In genomic region chr2:241672243-241673188, GRCh38 we compare ENCODE assay signal across 19 cellular contexts. TPM values are rescaled to one million over a fixed set of nuclear protein-coding genes. Genes with fewer than 3 reads are reported as not detected.
DNase-seq lines count a peak whose midpoint lies in the region; ATAC-seq, FAIRE-seq and TF ChIP-seq lines count a peak whose summit lies in the region.
"Had no signal": no experiment of that assay in that cellular context is flagged by ENCODE, and none has a peak within 500 bp of the region (broad histone marks: within the 10 kb centered on the region; RNA-seq: fewer than 3 reads in every experiment).

No MANE protein-coding gene starts in this region.

- H3K36me3 Mint-ChIP-seq in activated CD8-positive, alpha-beta memory T cell treated with anti-CD3 and anti-CD28 coated beads, Interleukin-2, amount 10 ng/mL, durations not matched to agents 7 days and 5 days, result peaks cover 17% of the 10 kb centered on the region
- peaks cover 77% of the 10 kb centered on the region for H3K36me3 Mint-ChIP-seq in activated T-helper 17 cell treated with anti-CD3 and anti-CD28 coated beads, Interleukin-2, amount 50 U/mL, for 72 hours (ENCODE audit: low read depth)

- no peaks in the 10 kb centered on the region for H4K20me1 ChIP-seq in HepG2 (ENCODE audit: insufficient read depth, low read length)

- no peak for TF ChIP-seq EP300 in HepG2 (IDR thresholded peaks at IDR 0.05; ENCODE audit: low read depth in 2 of 2, low read length in 2 of 2)
- no peak for TF ChIP-seq EP300 in HepG2 (CRISPR knock-in tag; IDR thresholded peaks at IDR 0.05; ENCODE audit: borderline replicate concordance)

- no peaks in the 10 kb centered on the region for H3K79me2 ChIP-seq in HepG2 (ENCODE audit: insufficient read depth, low read length)

- H3K27ac Mint-ChIP-seq in activated CD8-positive, alpha-beta memory T cell treated with anti-CD3 and anti-CD28 coated beads, Interleukin-2, amount 10 ng/mL, durations not matched to agents 7 days and 5 days, result peak overlapping the region; percentile 45
- H3K27ac Mint-ChIP-seq in activated T-helper 17 cell treated with anti-CD3 and anti-CD28 coated beads, Interleukin-2, amount 50 U/mL, for 72 hours, result no peak overlapping the region

- 99% methylated on average over 40 of the region's 42 CpGs for WGBS in HepG2 (ENCODE audit: low lambda C conversion rate)

- H3K36me3 ChIP-seq in H7 (replicated peaks; ENCODE audit: control insufficient read depth, insufficient read depth, low read length) (peaks cover 4% of the 10 kb centered on the region), HepG2 (replicated peaks in 1 of 2; ENCODE audit: control insufficient read depth in 1 of 2, insufficient read depth in 2 of 2, low read length in 2 of 2) (peaks cover 38 to 75% of the 10 kb centered on the region in 2 experiments)

- H3K4me3 Mint-ChIP-seq in activated CD8-positive, alpha-beta memory T cell treated with anti-CD3 and anti-CD28 coated beads, Interleukin-2, amount 10 ng/mL, durations not matched to agents 7 days and 5 days, result no peak overlapping the region
- H3K4me3 Mint-ChIP-seq in activated T-helper 17 cell treated with anti-CD3 and anti-CD28 coated beads, Interleukin-2, amount 50 U/mL, for 72 hours, result no peak overlapping the region
- H3K4me3 Mint-ChIP-seq: CD4-positive, alpha-beta memory T cell had no signal

- H3K9me3 ChIP-seq in HepG2 (ENCODE audit: low read length), result no peaks in the 10 kb centered on the region
- H3K9me3 ChIP-seq: BE2C, SJSA1 had no signal

- H3K27me3 Mint-ChIP-seq in activated CD8-positive, alpha-beta memory T cell treated with anti-CD3 and anti-CD28 coated beads, Interleukin-2, amount 10 ng/mL, durations not matched to agents 7 days and 5 days, result no peaks in the 10 kb centered on the region
- H3K27me3 Mint-ChIP-seq in activated T-helper 17 cell treated with anti-CD3 and anti-CD28 coated beads, Interleukin-2, amount 50 U/mL, for 72 hours, result no peaks in the 10 kb centered on the region
- H3K27me3 Mint-ChIP-seq: CD4-positive, alpha-beta memory T cell had no signal

- no peak for DNase-seq in activated CD8-positive, alpha-beta memory T cell treated with anti-CD3 and anti-CD28 coated beads, Interleukin-2, amount 10 ng/mL, durations not matched to agents 7 days and 5 days
- no peak for DNase-seq in activated CD8-positive, alpha-beta memory T cell treated with anti-CD3 and anti-CD28 coated beads, Interleukin-2, amount 50 U/mL, for 4 hours
- DNase-seq in H7, result peak; percentile 66
- DNase-seq in HepG2 (ENCODE audit: low spot score), result no peak
- DNase-seq in head of caudate nucleus, result no peak
- DNase-seq in NCI-H1930 (lab: John Stamatoyannopoulos, UW), result no peak
- DNase-seq: BE2C, DND-41, KBM-7, NCI-H1417 treated with DMSO at 0.1 percent for 48 hours, NCI-H2081, NCI-H748 treated with DMSO at 0.1 percent for 48 hours had no signal

- no peak for TF ChIP-seq CTCF in HepG2 (CRISPR knock-in tag; IDR thresholded peaks at IDR 0.05)

- no peak overlapping the region for H3K4me2 ChIP-seq in HepG2 (ENCODE audit: low read depth, low read length)

- H2AFZ ChIP-seq in HepG2 (ENCODE audit: low read length), result no peak overlapping the region

- peaks cover 18% of the 10 kb centered on the region for H3K4me1 Mint-ChIP-seq in activated CD8-positive, alpha-beta memory T cell treated with anti-CD3 and anti-CD28 coated beads, Interleukin-2, amount 10 ng/mL, durations not matched to agents 7 days and 5 days
- no peaks in the 10 kb centered on the region for H3K4me1 Mint-ChIP-seq in activated T-helper 17 cell treated with anti-CD3 and anti-CD28 coated beads, Interleukin-2, amount 50 U/mL, for 72 hours

- POLR2A ChIA-PET in HepG2 (lab: Yijun Ruan, JAX), result no interaction called here

- H3K4me1 ChIP-seq in HepG2 (ENCODE audit: insufficient read depth, low read length), result no peaks in the 10 kb centered on the region
- H3K4me1 ChIP-seq: BE2C, SJSA1 had no signal

- H3K9me3 Mint-ChIP-seq in activated CD8-positive, alpha-beta memory T cell treated with anti-CD3 and anti-CD28 coated beads, Interleukin-2, amount 10 ng/mL, durations not matched to agents 7 days and 5 days (ENCODE audit: low read depth), result no peaks in the 10 kb centered on the region
- H3K9me3 Mint-ChIP-seq in activated T-helper 17 cell treated with anti-CD3 and anti-CD28 coated beads, Interleukin-2, amount 50 U/mL, for 72 hours, result no peaks in the 10 kb centered on the region
- H3K9me3 Mint-ChIP-seq: CD4-positive, alpha-beta memory T cell had no signal

- H3K27me3 ChIP-seq in H7 (ENCODE audit: control insufficient read depth, insufficient read depth, low read length) (no peaks in the 10 kb centered on the region), HepG2 (ENCODE audit: control insufficient read depth in 1 of 2, insufficient read depth in 2 of 2, low read length in 2 of 2) (no peaks in the 10 kb centered on the region)
- H3K27me3 ChIP-seq: BE2C, SJSA1 had no signal

- intact Hi-C loops in HepG2 (cut with micrococcal nuclease; ENCODE audit: unreplicated experiment) (no loop called here), head of caudate nucleus (cut with DNase I) (no loop called here)

- H3K9ac ChIP-seq in HepG2 (ENCODE audit: insufficient read depth, low read depth, low read length), result no peak overlapping the region

- no TSS peak for BruUV-seq in HepG2 (replicated peaks; lab: Mats Ljungman, UMichigan)

- 0 out of 4 replicates have a peak, but pooled peaks of 1 of the 2 experiments have one; percentile 19 for TF ChIP-seq POLR2A in HepG2 (IDR thresholded peaks at IDR 0.05; ENCODE audit: insufficient read depth in 1 of 2, low read depth in 2 of 2, low read length in 2 of 2)

- no peak for ATAC-seq in activated CD8-positive, alpha-beta memory T cell treated with anti-CD3 and anti-CD28 coated beads, Interleukin-2, amount 10 ng/mL, durations not matched to agents 7 days and 5 days
- peak; percentile 25 for ATAC-seq in activated T-helper 17 cell treated with anti-CD3 and anti-CD28 coated beads, Interleukin-2, amount 50 U/mL, for 72 hours (replicated peaks)
- no peak for ATAC-seq in HepG2
- ATAC-seq in GM21423 (IDR thresholded peaks at IDR 0.05; ENCODE audit: unreplicated experiment), result no peak

- H3K27ac ChIP-seq in HepG2 (ENCODE audit: extremely low read length, insufficient read depth, low read length), result no peak overlapping the region
- H3K27ac ChIP-seq: HL-60, SJSA1 had no signal

- no peak for FAIRE-seq in HepG2 (lab: Jason Lieb, UNC)
- FAIRE-seq: G401.6, GM12892 had no signal

- CTCF ChIA-PET in activated CD8-positive, alpha-beta memory T cell treated with anti-CD3 and anti-CD28 coated beads, Interleukin-2, amount 10 ng/mL, durations not matched to agents 7 days and 5 days (lab: Charles Lee), result no interaction called here
- CTCF ChIA-PET in HepG2 (lab: Yijun Ruan, JAX; ENCODE audit: low intra/inter-chr PET ratio, low total read pairs), result no interaction called here

- in situ Hi-C loops in HepG2 (cut with HindIII; ENCODE audit: extremely low pct_ligation_motif_present, low pct_unique_long_range_greater_than_20kb), result no loop called here

- TF ChIP-seq RAD21 in HepG2 (CRISPR knock-in tag; IDR thresholded peaks at IDR 0.05), result no peak

- H3K4me3 ChIP-seq in H7 (ENCODE audit: insufficient read depth, low read depth, low read length) (no peak overlapping the region), HepG2 (replicated peaks in 1 of 3; ENCODE audit: insufficient read depth in 1 of 3, low read depth in 2 of 3, low read length in 3 of 3) (no peak overlapping the region)
- H3K4me3 ChIP-seq: SJSA1 had no signal

RNA-seq across cellular contexts. Expression of gene DTYMK, which starts 14.1 kb away (rescaled TPM):
- 10 to 100 TPM; 79.9 to 95.5 TPM for total RNA-seq in activated CD8-positive, alpha-beta memory T cell treated with anti-CD3 and anti-CD28 coated beads, Interleukin-2, amount 10 ng/mL, durations not matched to agents 7 days and 5 days
- total RNA-seq in H7 (2014; rRNA removed; shearing (Covaris generic)), result 64.1 and 78.2 TPM in 2 replicates
- total RNA-seq in activated T-helper 17 cell treated with anti-CD3 and anti-CD28 coated beads, Interleukin-2, amount 50 U/mL, for 72 hours, result 100 to 1,000 TPM in 1 of 2 donors, 10 to 100 TPM in 1; 55.5 to 107 TPM
- total RNA-seq in HepG2 (2016; rRNA removed; fragmentation: Illumina TruSeq; extraction: Trizol), result 124 and 134 TPM in 2 replicates
- total RNA-seq in HepG2 (2016; cell fraction: cytosol; rRNA removed; fragmentation: Illumina TruSeq; extraction: Trizol; ENCODE audit: low read depth), result 63.0 and 77.3 TPM in 2 replicates
- total RNA-seq in HepG2 (2016; cell fraction: insoluble cytoplasmic fraction; rRNA removed; fragmentation: Illumina TruSeq; extraction: Trizol), result 125 and 130 TPM in 2 replicates
- total RNA-seq in HepG2 (2016; cell fraction: membrane; rRNA removed; fragmentation: Illumina TruSeq; extraction: Trizol), result 99.9 and 116 TPM in 2 replicates
- total RNA-seq in HepG2 (2016; cell fraction: nucleus; rRNA removed; fragmentation: Illumina TruSeq; extraction: Trizol), result 56.0 and 67.3 TPM in 2 replicates
- polyA plus RNA-seq in HepG2 (2011; rRNA removed), result 39.5 and 57.5 TPM in 2 replicates
- polyA plus RNA-seq in HepG2 (2011; cell fraction: cytosol; rRNA removed), result 30.6 and 53.2 TPM in 2 replicates
- polyA plus RNA-seq in HepG2 (2011; cell fraction: nucleus; rRNA removed), result 36.9 and 39.6 TPM in 2 replicates
- 29.8 and 41.3 TPM in 2 replicates for polyA plus RNA-seq in HepG2 (2012)
- polyA plus RNA-seq in HepG2 (2016; cell fraction: cytosol; fragmentation: Illumina TruSeq; extraction: Trizol; ENCODE audit: low read depth), result 57.1 and 73.3 TPM in 2 replicates
- 98.3 and 102 TPM in 2 replicates for polyA plus RNA-seq in HepG2 (2016; cell fraction: insoluble cytoplasmic fraction; fragmentation: Illumina TruSeq; extraction: Trizol; ENCODE audit: low read depth)
- 74.9 and 82.8 TPM in 2 replicates for polyA plus RNA-seq in HepG2 (2016; cell fraction: membrane; fragmentation: Illumina TruSeq; extraction: Trizol; ENCODE audit: low read depth)
- polyA plus RNA-seq in HepG2 (2016; cell fraction: nucleus; fragmentation: Illumina TruSeq; extraction: Trizol; ENCODE audit: insufficient read depth, low read depth), result 101 and 105 TPM in 2 replicates
- polyA minus RNA-seq in HepG2 (2011; rRNA and poly(A)+ RNA removed; ENCODE audit: low replicate concordance), result 26.4 and 34.1 TPM in 2 replicates
- polyA minus RNA-seq in HepG2 (2011; cell fraction: cytosol; rRNA and poly(A)+ RNA removed), result 11.1 and 15.5 TPM in 2 replicates
- 13.2 and 17.9 TPM in 2 replicates for polyA minus RNA-seq in HepG2 (2011; cell fraction: nucleus; rRNA and poly(A)+ RNA removed)

RNA-seq across cellular contexts. Expression of gene ING5, which starts 29.3 kb away (rescaled TPM):
- 10 to 100 TPM; 26.3 to 28.0 TPM for total RNA-seq in activated CD8-positive, alpha-beta memory T cell treated with anti-CD3 and anti-CD28 coated beads, Interleukin-2, amount 10 ng/mL, durations not matched to agents 7 days and 5 days
- total RNA-seq in H7 (2014; rRNA removed; shearing (Covaris generic)), result 41.2 and 41.4 TPM in 2 replicates
- 10 to 100 TPM; 43.5 to 52.3 TPM for total RNA-seq in activated T-helper 17 cell treated with anti-CD3 and anti-CD28 coated beads, Interleukin-2, amount 50 U/mL, for 72 hours
- total RNA-seq in HepG2 (2016; rRNA removed; fragmentation: Illumina TruSeq; extraction: Trizol), result 56.7 and 61.9 TPM in 2 replicates
- total RNA-seq in HepG2 (2016; cell fraction: cytosol; rRNA removed; fragmentation: Illumina TruSeq; extraction: Trizol; ENCODE audit: low read depth), result 33.4 and 40.8 TPM in 2 replicates
- total RNA-seq in HepG2 (2016; cell fraction: insoluble cytoplasmic fraction; rRNA removed; fragmentation: Illumina TruSeq; extraction: Trizol), result 56.8 and 63.9 TPM in 2 replicates
- total RNA-seq in HepG2 (2016; cell fraction: membrane; rRNA removed; fragmentation: Illumina TruSeq; extraction: Trizol), result 47.0 and 50.8 TPM in 2 replicates
- total RNA-seq in HepG2 (2016; cell fraction: nucleus; rRNA removed; fragmentation: Illumina TruSeq; extraction: Trizol), result 51.6 and 62.1 TPM in 2 replicates
- polyA plus RNA-seq in HepG2 (2011; rRNA removed), result 71.9 and 86.9 TPM in 2 replicates
- polyA plus RNA-seq in HepG2 (2011; cell fraction: cytosol; rRNA removed), result 79.8 and 81.8 TPM in 2 replicates
- polyA plus RNA-seq in HepG2 (2011; cell fraction: nucleus; rRNA removed), result 137 and 149 TPM in 2 replicates
- 47.2 and 55.2 TPM in 2 replicates for polyA plus RNA-seq in HepG2 (2012)
- 25.6 and 28.6 TPM in 2 replicates for polyA plus RNA-seq in HepG2 (2016; cell fraction: cytosol; fragmentation: Illumina TruSeq; extraction: Trizol; ENCODE audit: low read depth)
- 56.0 and 56.2 TPM in 2 replicates for polyA plus RNA-seq in HepG2 (2016; cell fraction: insoluble cytoplasmic fraction; fragmentation: Illumina TruSeq; extraction: Trizol; ENCODE audit: low read depth)
- 51.0 and 51.1 TPM in 2 replicates for polyA plus RNA-seq in HepG2 (2016; cell fraction: membrane; fragmentation: Illumina TruSeq; extraction: Trizol; ENCODE audit: low read depth)
- 128 and 130 TPM in 2 replicates for polyA plus RNA-seq in HepG2 (2016; cell fraction: nucleus; fragmentation: Illumina TruSeq; extraction: Trizol; ENCODE audit: insufficient read depth, low read depth)
- 31.8 and 64.1 TPM in 2 replicates for polyA minus RNA-seq in HepG2 (2011; rRNA and poly(A)+ RNA removed; ENCODE audit: low replicate concordance)
- 18.9 and 34.5 TPM in 2 replicates for polyA minus RNA-seq in HepG2 (2011; cell fraction: cytosol; rRNA and poly(A)+ RNA removed)
- polyA minus RNA-seq in HepG2 (2011; cell fraction: nucleus; rRNA and poly(A)+ RNA removed), result 55.4 and 70.4 TPM in 2 replicates

RNA-seq across cellular contexts. Expression of gene ATG4B, which starts 35.0 kb away (rescaled TPM):
- 10 to 100 TPM; 91.4 to 95.3 TPM for total RNA-seq in activated CD8-positive, alpha-beta memory T cell treated with anti-CD3 and anti-CD28 coated beads, Interleukin-2, amount 10 ng/mL, durations not matched to agents 7 days and 5 days
- total RNA-seq in H7 (2014; rRNA removed; shearing (Covaris generic)), result 71.5 and 78.5 TPM in 2 replicates
- 10 to 100 TPM; 88.3 to 91.3 TPM for total RNA-seq in activated T-helper 17 cell treated with anti-CD3 and anti-CD28 coated beads, Interleukin-2, amount 50 U/mL, for 72 hours
- 95.5 and 96.3 TPM in 2 replicates for total RNA-seq in HepG2 (2016; rRNA removed; fragmentation: Illumina TruSeq; extraction: Trizol)
- 36.7 and 38.3 TPM in 2 replicates for total RNA-seq in HepG2 (2016; cell fraction: cytosol; rRNA removed; fragmentation: Illumina TruSeq; extraction: Trizol; ENCODE audit: low read depth)
- 89.4 and 100 TPM in 2 replicates for total RNA-seq in HepG2 (2016; cell fraction: insoluble cytoplasmic fraction; rRNA removed; fragmentation: Illumina TruSeq; extraction: Trizol)
- 29.3 and 29.5 TPM in 2 replicates for total RNA-seq in HepG2 (2016; cell fraction: membrane; rRNA removed; fragmentation: Illumina TruSeq; extraction: Trizol)
- total RNA-seq in HepG2 (2016; cell fraction: nucleus; rRNA removed; fragmentation: Illumina TruSeq; extraction: Trizol), result 81.6 and 83.5 TPM in 2 replicates
- polyA plus RNA-seq in HepG2 (2011; rRNA removed), result 239 and 300 TPM in 2 replicates
- polyA plus RNA-seq in HepG2 (2011; cell fraction: cytosol; rRNA removed), result 143 and 145 TPM in 2 replicates
- 1,044 and 1,316 TPM in 2 replicates for polyA plus RNA-seq in HepG2 (2011; cell fraction: nucleus; rRNA removed)
- polyA plus RNA-seq in HepG2 (2012), result 190 and 212 TPM in 2 replicates
- polyA plus RNA-seq in HepG2 (2016; cell fraction: cytosol; fragmentation: Illumina TruSeq; extraction: Trizol; ENCODE audit: low read depth), result 14.7 and 15.7 TPM in 2 replicates
- polyA plus RNA-seq in HepG2 (2016; cell fraction: insoluble cytoplasmic fraction; fragmentation: Illumina TruSeq; extraction: Trizol; ENCODE audit: low read depth), result 75.1 and 104 TPM in 2 replicates
- 19.2 and 21.6 TPM in 2 replicates for polyA plus RNA-seq in HepG2 (2016; cell fraction: membrane; fragmentation: Illumina TruSeq; extraction: Trizol; ENCODE audit: low read depth)
- polyA plus RNA-seq in HepG2 (2016; cell fraction: nucleus; fragmentation: Illumina TruSeq; extraction: Trizol; ENCODE audit: insufficient read depth, low read depth), result 244 TPM in 2 replicates
- polyA minus RNA-seq in HepG2 (2011; rRNA and poly(A)+ RNA removed; ENCODE audit: low replicate concordance), result 85.8 and 275 TPM in 2 replicates
- 75.1 and 78.1 TPM in 2 replicates for polyA minus RNA-seq in HepG2 (2011; cell fraction: cytosol; rRNA and poly(A)+ RNA removed)
- 203 and 244 TPM in 2 replicates for polyA minus RNA-seq in HepG2 (2011; cell fraction: nucleus; rRNA and poly(A)+ RNA removed)

RNA-seq across cellular contexts. Expression of gene THAP4, which starts 35.6 kb away (rescaled TPM):
- total RNA-seq in activated CD8-positive, alpha-beta memory T cell treated with anti-CD3 and anti-CD28 coated beads, Interleukin-2, amount 10 ng/mL, durations not matched to agents 7 days and 5 days, result 10 to 100 TPM; 38.1 to 39.3 TPM
- total RNA-seq in H7 (2014; rRNA removed; shearing (Covaris generic)), result 120 and 121 TPM in 2 replicates
- total RNA-seq in activated T-helper 17 cell treated with anti-CD3 and anti-CD28 coated beads, Interleukin-2, amount 50 U/mL, for 72 hours, result 10 to 100 TPM; 35.0 to 42.5 TPM
- total RNA-seq in HepG2 (2016; rRNA removed; fragmentation: Illumina TruSeq; extraction: Trizol), result 68.2 and 75.7 TPM in 2 replicates
- total RNA-seq in HepG2 (2016; cell fraction: cytosol; rRNA removed; fragmentation: Illumina TruSeq; extraction: Trizol; ENCODE audit: low read depth), result 133 and 143 TPM in 2 replicates
- 59.6 and 76.6 TPM in 2 replicates for total RNA-seq in HepG2 (2016; cell fraction: insoluble cytoplasmic fraction; rRNA removed; fragmentation: Illumina TruSeq; extraction: Trizol)
- 167 and 184 TPM in 2 replicates for total RNA-seq in HepG2 (2016; cell fraction: membrane; rRNA removed; fragmentation: Illumina TruSeq; extraction: Trizol)
- 30.7 and 35.8 TPM in 2 replicates for total RNA-seq in HepG2 (2016; cell fraction: nucleus; rRNA removed; fragmentation: Illumina TruSeq; extraction: Trizol)
- polyA plus RNA-seq in HepG2 (2011; rRNA removed), result 59.7 and 70.2 TPM in 2 replicates
- 54.6 and 83.4 TPM in 2 replicates for polyA plus RNA-seq in HepG2 (2011; cell fraction: cytosol; rRNA removed)
- polyA plus RNA-seq in HepG2 (2011; cell fraction: nucleus; rRNA removed), result 44.5 and 45.2 TPM in 2 replicates
- polyA plus RNA-seq in HepG2 (2012), result 52.8 and 71.5 TPM in 2 replicates
- 151 and 156 TPM in 2 replicates for polyA plus RNA-seq in HepG2 (2016; cell fraction: cytosol; fragmentation: Illumina TruSeq; extraction: Trizol; ENCODE audit: low read depth)
- polyA plus RNA-seq in HepG2 (2016; cell fraction: insoluble cytoplasmic fraction; fragmentation: Illumina TruSeq; extraction: Trizol; ENCODE audit: low read depth), result 70.7 and 84.7 TPM in 2 replicates
- 183 and 195 TPM in 2 replicates for polyA plus RNA-seq in HepG2 (2016; cell fraction: membrane; fragmentation: Illumina TruSeq; extraction: Trizol; ENCODE audit: low read depth)
- polyA plus RNA-seq in HepG2 (2016; cell fraction: nucleus; fragmentation: Illumina TruSeq; extraction: Trizol; ENCODE audit: insufficient read depth, low read depth), result 54.6 and 58.8 TPM in 2 replicates
- 38.3 and 105 TPM in 2 replicates for polyA minus RNA-seq in HepG2 (2011; rRNA and poly(A)+ RNA removed; ENCODE audit: low replicate concordance)
- polyA minus RNA-seq in HepG2 (2011; cell fraction: cytosol; rRNA and poly(A)+ RNA removed), result 40.5 and 45.2 TPM in 2 replicates
- polyA minus RNA-seq in HepG2 (2011; cell fraction: nucleus; rRNA and poly(A)+ RNA removed), result 18.9 and 20.6 TPM in 2 replicates
